ENCODE assay signal across 26 cellular contexts in the genomic region with DNA sequence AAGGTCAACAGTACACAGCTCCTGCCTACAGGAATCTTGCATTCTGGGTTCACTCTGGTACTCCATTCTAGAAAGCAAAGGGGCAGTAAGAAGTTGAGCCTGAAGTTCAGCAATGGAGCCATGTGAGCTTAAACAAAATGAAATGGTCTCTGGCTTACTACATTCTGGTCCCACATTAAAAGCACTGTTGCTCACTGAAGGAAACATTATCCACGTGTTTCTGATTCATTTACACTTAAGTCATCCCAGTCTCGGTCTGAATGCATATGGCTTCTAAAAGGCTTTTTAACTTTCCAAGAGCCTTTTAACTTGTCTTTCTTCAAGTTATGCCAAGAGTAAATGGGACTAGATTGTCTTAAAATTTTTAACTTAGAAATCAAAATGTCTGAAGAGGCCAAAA.
"Had no signal": no experiment of that assay in that cellular context is flagged by ENCODE, and none has a peak within 500 bp of the region (broad histone marks: within the 10 kb centered on the region; RNA-seq: fewer than 3 reads in every experiment).

No MANE protein-coding gene starts in this region.

- DNase-seq: dermis blood vessel endothelial cell; effector memory CD8-positive, alpha-beta T cell; erythroblast; foreskin melanocyte; glutamatergic neuron; heart right ventricle; hippocampal formation; left cardiac atrium; left lung; mesenchymal stem cell; mucosa of descending colon; naive B cell; pancreas; right lobe of liver; stimulated activated CD4-positive, alpha-beta T cell treated with anti-CD3 and anti-CD28 coated beads, Interleukin-12 subunit alpha, Interleukin-12 subunit beta, amount 100 ng/mL, for 4 hours; stimulated activated CD4-positive, alpha-beta T cell treated with anti-CD3 and anti-CD28 coated beads, Interleukin-2, amount 100 ng/mL, for 24 hours; stimulated activated CD4-positive, alpha-beta T cell treated with anti-CD3 and anti-CD28 coated beads, Interleukin-4, amount 100 ng/mL, for 24 hours; stimulated activated naive CD4-positive, alpha-beta T cell treated with Interleukin-2 at 50 U/mL for 16 hours; stomach; thyroid gland had no signal

- H3K4me3 ChIP-seq: coronary artery, heart right ventricle, left lung, mucosa of descending colon, pancreas, right lobe of liver, smooth muscle cell, stomach, thyroid gland, vagina had no signal

- ATAC-seq: effector memory CD8-positive, alpha-beta T cell; heart right ventricle; left cardiac atrium; left lung; mucosa of descending colon; natural killer cell treated with Interleukin-12 subunit alpha and Interleukin-12 subunit beta and Interleukin-15 and Interleukin-18, amount 100 ng/mL, for 72 hours; pancreas; right lobe of liver; stimulated activated effector memory CD8-positive, alpha-beta T cell treated with anti-CD3 and anti-CD28 coated beads, Interleukin-12 subunit alpha, Interleukin-12 subunit beta, amount 100 ng/mL, for 72 hours had no signal

- H3K27me3 ChIP-seq: left lung, pancreas, right lobe of liver, stomach, thyroid gland, vagina had no signal

- H3K9me3 ChIP-seq: mucosa of descending colon, neutrophil, pancreas, right lobe of liver, stomach, thyroid gland, vagina had no signal

- H3K36me3 ChIP-seq: heart right ventricle, left lung, neutrophil, pancreas, right lobe of liver, stomach, thyroid gland, vagina had no signal

- H3K4me1 ChIP-seq: heart right ventricle, left lung, pancreas, right lobe of liver, stomach, thyroid gland, vagina had no signal
